Comparison of ENCODE assay signal across 8 cellular contexts in the genomic region with DNA sequence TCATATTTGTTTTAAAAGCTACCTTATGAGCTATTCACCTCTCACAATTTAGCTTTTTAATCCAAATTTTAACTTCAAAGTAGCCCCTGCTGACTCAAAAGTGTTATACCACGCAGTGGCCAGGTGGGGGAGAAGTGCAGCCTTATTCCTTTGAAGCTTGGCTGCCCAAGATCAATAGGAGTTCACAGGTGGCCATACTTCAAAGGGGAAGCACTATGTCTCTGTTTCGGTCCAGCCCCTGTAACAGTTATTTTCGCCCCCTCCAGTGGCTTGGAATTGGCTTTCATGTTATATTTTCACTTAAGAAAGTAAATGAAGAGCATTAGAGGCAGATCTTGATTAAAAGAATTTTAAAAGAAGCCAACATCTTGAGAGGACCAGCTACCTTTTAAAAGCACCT.
DNase-seq lines count a peak whose midpoint lies in the region; ATAC-seq and TF ChIP-seq lines count a peak whose summit lies in the region.

No MANE protein-coding gene starts in this region.

- no peak overlapping the region for H3K4ac ChIP-seq in mesendoderm (ENCODE audit: low read depth, low read length)

- no peak overlapping the region for H3K27ac ChIP-seq in body of pancreas
- H3K27ac ChIP-seq in mesendoderm (ENCODE audit: low read depth, low read length) = no peak overlapping the region

- no peaks in the 10 kb centered on the region for H3K79me2 ChIP-seq in mesendoderm (ENCODE audit: control insufficient read depth, insufficient read depth, low read length)

- H3K56ac ChIP-seq in mesendoderm (ENCODE audit: low read length) = no peak overlapping the region

- H4K5ac ChIP-seq in mesendoderm (ENCODE audit: low read length) = no peak overlapping the region

- H3K4me3 ChIP-seq in body of pancreas (no peak overlapping the region), mesendoderm (ENCODE audit: low read length) (no peak overlapping the region)

- H3K36me3 ChIP-seq in body of pancreas (replicated peaks in 1 of 2; ENCODE audit: insufficient read depth in 1 of 2, low read depth in 2 of 2) (no peaks in the 10 kb centered on the region), mesendoderm (ENCODE audit: control insufficient read depth, insufficient read depth, low read length) (no peaks in the 10 kb centered on the region)

- no peak overlapping the region for H2BK15ac ChIP-seq in mesendoderm (replicated peaks; ENCODE audit: low read depth)

- H2BK120ac ChIP-seq in mesendoderm (ENCODE audit: low read depth, low read length) = no peak overlapping the region

- 2 to 11% methylated on average over 3 of the region's 3 CpGs for WGBS in body of pancreas, 2 donors
- no CpG with 5 or more reads among the region's 3 CpGs for WGBS in mesendoderm (ENCODE audit: extremely low coverage, insufficient coverage, low lambda C conversion rate)

- no peaks in the 10 kb centered on the region for H3K4me1 Mint-ChIP-seq in immature natural killer cell

- peak in 6 of 7 experiments; percentile 33 to 54 (median 42) for TF ChIP-seq CTCF in body of pancreas (IDR thresholded peaks at IDR 0.05)

- H3K27me3 ChIP-seq in body of pancreas (no peaks in the 10 kb centered on the region), mesendoderm (ENCODE audit: insufficient read depth, low read length, poor library complexity) (no peaks in the 10 kb centered on the region)

- intact Hi-C loops in body of pancreas (cut with DNase I) = no loop called here

- H3K9me3 Mint-ChIP-seq in immature natural killer cell = peaks cover under 1 to 24% (median 11%) of the 10 kb centered on the region in 6 donors

- H3K4me3 Mint-ChIP-seq in immature natural killer cell = no peak overlapping the region

- H3K4me1 ChIP-seq in body of pancreas (no peaks in the 10 kb centered on the region), mesendoderm (ENCODE audit: control insufficient read depth, low read depth, low read length) (no peaks in the 10 kb centered on the region)

- DNase-seq in ELR (ENCODE audit: low read depth) = peak; percentile 2
- peak; percentile 32 for DNase-seq in NCI-H510A (lab: John Stamatoyannopoulos, UW)
- peak; percentile 17 to 41 (median 33) for DNase-seq in body of pancreas
- DNase-seq in mesendoderm = peak; percentile 78
- no peak for DNase-seq in AG08395 (ENCODE audit: low spot score)
- DNase-seq in immature natural killer cell = no peak

- no peak overlapping the region for H3K4me2 ChIP-seq in mesendoderm (ENCODE audit: low read length)

- H3K79me1 ChIP-seq in mesendoderm (ENCODE audit: low read length) = no peaks in the 10 kb centered on the region

- no peak overlapping the region for H2AK5ac ChIP-seq in mesendoderm (ENCODE audit: low read length)

- no peak overlapping the region for H3K9ac ChIP-seq in mesendoderm (ENCODE audit: low read length)

- H3K27me3 Mint-ChIP-seq in immature natural killer cell (ENCODE audit: low read depth in 3 of 3) = peaks cover 0 to 2% (median 0%) of the 10 kb centered on the region in 3 donors

- H3K18ac ChIP-seq in mesendoderm (ENCODE audit: low read length) = no peak overlapping the region

- H3K27ac Mint-ChIP-seq in immature natural killer cell = no peak overlapping the region

- no peak overlapping the region for H2BK5ac ChIP-seq in mesendoderm (ENCODE audit: low read length)

- no peaks in the 10 kb centered on the region for H3K36me3 Mint-ChIP-seq in immature natural killer cell

- peak; percentile 89 for ATAC-seq in GM19452 (IDR thresholded peaks at IDR 0.05; ENCODE audit: unreplicated experiment)
- peak; percentile 100 for ATAC-seq in HG03342 (IDR thresholded peaks at IDR 0.05; ENCODE audit: unreplicated experiment)
- ATAC-seq in body of pancreas = peak; percentile 66

- no peak overlapping the region for H4K8ac ChIP-seq in mesendoderm (ENCODE audit: low read depth, low read length)

- no peaks in the 10 kb centered on the region for H3K9me3 ChIP-seq in body of pancreas

- no peak overlapping the region for H3K23ac ChIP-seq in mesendoderm (ENCODE audit: low read length)

- TF ChIP-seq POLR2A in body of pancreas (IDR thresholded peaks at IDR 0.05) = no peak

Comparison
In these comparisons a context has a peak if more than half of its experiments do, and no peak if none do; other contexts are left out.
1. DNase-seq: peak in ELR (single experiment), NCI-H510A (single experiment), body of pancreas (4 of 4) and mesendoderm (single experiment); none in AG08395 (single experiment) and immature natural killer cell (0 of 3).
2. Peak in every context shown above with its lines, with median percentiles within 50 percentile points of each other: ATAC-seq.